In genomic region chr2:1521878-1522495, GRCh38 we compare ENCODE assay signal across 15 cellular contexts.
DNase-seq lines count a peak whose midpoint lies in the region; ATAC-seq, FAIRE-seq and TF ChIP-seq lines count a peak whose summit lies in the region.
"Had no signal": no experiment of that assay in that cellular context is flagged by ENCODE, and none has a peak within 500 bp of the region (broad histone marks: within the 10 kb centered on the region; RNA-seq: fewer than 3 reads in every experiment).

No MANE protein-coding gene starts in this region.

- H3K4me1 ChIP-seq in Panc1 (ENCODE audit: control insufficient read depth, insufficient read depth, low read length) (no peaks in the 10 kb centered on the region), kidney (ENCODE audit: control insufficient read depth in 1 of 2, insufficient read depth in 1 of 2, low read depth in 1 of 2, low read length in 2 of 2) (no peaks in the 10 kb centered on the region), ascending aorta (no peaks in the 10 kb centered on the region)
- H3K4me1 ChIP-seq: BE2C had no signal

- in situ Hi-C loops in Panc1 (cut with HindIII; ENCODE audit: low pct_unique_long_range_greater_than_20kb, low sequenced_read_pairs): no loop called here

- H3K27ac ChIP-seq in Panc1 (ENCODE audit: low read length) (no peak overlapping the region), kidney (ENCODE audit: low read depth in 2 of 2, low read length in 2 of 2) (no peak overlapping the region), ascending aorta (no peak overlapping the region)
- H3K27ac ChIP-seq: GM23248, HL-60 had no signal

- H3K27me3 ChIP-seq in Panc1 (ENCODE audit: control insufficient read depth, insufficient read depth, low read length) (no peaks in the 10 kb centered on the region), ascending aorta (no peaks in the 10 kb centered on the region)
- H3K27me3 ChIP-seq: BE2C had no signal

- POLR2A ChIA-PET in Panc1 (lab: Charles Lee): interaction anchor here (0.6 kb wide), 1 partner anchor 542 kb away, joined by 3 read pairs; no protein-coding TSS in a partner anchor

- FAIRE-seq in kidney (lab: Jason Lieb, UNC): no peak
- FAIRE-seq: A204.1, GM18507, H54 had no signal

- no peak for DNase-seq in stimulated activated naive CD8-positive, alpha-beta T cell treated with anti-CD3 and anti-CD28 coated beads, Interleukin-15, amount 100 ng/mL, for 72 hours
- no peak for DNase-seq in stimulated activated naive CD8-positive, alpha-beta T cell treated with anti-CD3 and anti-CD28 coated beads, Interleukin-15, Interleukin-2, amounts not matched to agents 100 U/mL and 50 U/mL, for 24 hours
- no peak for DNase-seq in Panc1 (ENCODE audit: low read depth, low spot score)
- peak; percentile 50 for DNase-seq in kidney
- DNase-seq in NOMO-1 (lab: John Stamatoyannopoulos, UW; ENCODE audit: unreplicated experiment in 2 of 2): no peak
- no peak for DNase-seq in midbrain (lab: John Stamatoyannopoulos, UW)
- no peak for DNase-seq in ascending aorta (ENCODE audit: low spot score in 2 of 2)
- DNase-seq: BE2C, DMS53, GM23248 had no signal

- no TSS peak for BruUV-seq in Panc1 (replicated peaks; lab: Mats Ljungman, UMichigan)

- CTCF ChIA-PET in Panc1 (lab: Charles Lee): interaction anchor here (0.8 kb wide), 1 partner anchor 47 kb away, joined by 3 read pairs; no protein-coding TSS in a partner anchor

- no peak for TF ChIP-seq CTCF in Panc1 (IDR thresholded peaks at IDR 0.05)
- no peak for TF ChIP-seq CTCF in kidney (IDR thresholded peaks at IDR 0.05; ENCODE audit: borderline replicate concordance, extremely low read depth, insufficient read depth)
- TF ChIP-seq CTCF in ascending aorta (IDR thresholded peaks at IDR 0.05): no peak

- no peak overlapping the region for H3K4me3 Mint-ChIP-seq in stimulated activated naive CD8-positive, alpha-beta T cell treated with anti-CD3 and anti-CD28 coated beads, Interleukin-15, amount 100 ng/mL, for 72 hours

- peaks cover 18% of the 10 kb centered on the region for H3K4me1 Mint-ChIP-seq in stimulated activated naive CD8-positive, alpha-beta T cell treated with anti-CD3 and anti-CD28 coated beads, Interleukin-15, amount 100 ng/mL, for 72 hours

- no peak overlapping the region for H3K27ac Mint-ChIP-seq in stimulated activated naive CD8-positive, alpha-beta T cell treated with anti-CD3 and anti-CD28 coated beads, Interleukin-15, amount 100 ng/mL, for 72 hours

- H3K36me3 ChIP-seq in Panc1 (ENCODE audit: control insufficient read depth, insufficient read depth, low read length): no peaks in the 10 kb centered on the region
- no peaks in the 10 kb centered on the region for H3K36me3 ChIP-seq in kidney (ENCODE audit: control insufficient read depth in 1 of 2, insufficient read depth in 2 of 2, low read length in 2 of 2)
- no peaks in the 10 kb centered on the region for H3K36me3 ChIP-seq in ascending aorta
- H3K36me3 ChIP-seq: BE2C had no signal

- intact Hi-C loops in Panc1 (cut with micrococcal nuclease; ENCODE audit: unreplicated experiment) (no loop called here), kidney (cut with DNase I) (no loop called here), ascending aorta (cut with DNase I) (no loop called here)

- H3K4me3 ChIP-seq in Panc1 (ENCODE audit: low read depth in 2 of 2, low read length in 2 of 2) (no peak overlapping the region), kidney (ENCODE audit: low read length in 2 of 2) (no peak overlapping the region), ascending aorta (no peak overlapping the region)
- H3K4me3 ChIP-seq: GM23248 had no signal

- no peaks in the 10 kb centered on the region for H3K27me3 Mint-ChIP-seq in stimulated activated naive CD8-positive, alpha-beta T cell treated with anti-CD3 and anti-CD28 coated beads, Interleukin-15, amount 100 ng/mL, for 72 hours

- peak; percentile 33 for ATAC-seq in stimulated activated naive CD8-positive, alpha-beta T cell treated with anti-CD3 and anti-CD28 coated beads, Interleukin-15, amount 100 ng/mL, for 72 hours
- no peak for ATAC-seq in stimulated activated naive CD8-positive, alpha-beta T cell treated with anti-CD3 and anti-CD28 coated beads, Interleukin-15, Interleukin-2, amounts not matched to agents 100 U/mL and 50 U/mL, for 24 hours
- peak; percentile 56; the same call in 1 of the 2 replicates for ATAC-seq in Panc1
- ATAC-seq: HCT116 had no signal

- no peaks in the 10 kb centered on the region for H3K9me3 Mint-ChIP-seq in stimulated activated naive CD8-positive, alpha-beta T cell treated with anti-CD3 and anti-CD28 coated beads, Interleukin-15, amount 100 ng/mL, for 72 hours

- H3K9me3 ChIP-seq in Panc1 (ENCODE audit: control insufficient read depth, insufficient read depth, low read depth, low read length): no peaks in the 10 kb centered on the region
- H3K9me3 ChIP-seq in kidney (ENCODE audit: control insufficient read depth in 1 of 2, low read length in 2 of 2): no peaks in the 10 kb centered on the region
- H3K9me3 ChIP-seq in ascending aorta: no peaks in the 10 kb centered on the region
- H3K9me3 ChIP-seq: BE2C had no signal

- no peak overlapping the region for H3K9ac ChIP-seq in kidney (ENCODE audit: low read length in 2 of 2)
- H3K9ac ChIP-seq: GM23248 had no signal
